8 cellular contexts compared by ENCODE assay signal in the genomic region with DNA sequence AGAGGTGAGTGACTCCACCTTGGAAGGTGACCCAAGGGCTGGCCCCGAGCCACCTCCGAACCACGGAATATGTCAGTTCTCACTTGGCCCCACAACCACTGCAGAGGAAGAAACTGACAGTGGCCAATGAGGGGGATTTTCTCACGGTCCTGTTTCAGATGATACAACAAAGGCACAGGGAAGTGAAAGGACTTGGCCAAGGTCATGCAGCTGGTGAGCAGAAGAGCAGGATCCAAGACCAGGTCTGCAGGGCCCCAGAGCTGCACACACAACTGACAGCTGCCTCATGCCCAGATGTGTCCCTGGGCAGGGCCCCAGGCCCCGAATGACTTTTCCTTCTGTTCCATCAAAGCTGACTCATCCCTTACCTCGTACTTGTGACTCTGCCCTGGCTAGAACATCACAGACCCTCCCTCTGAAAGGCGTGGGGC. TPM values are rescaled to one million over a fixed set of nuclear protein-coding genes. Genes with fewer than 3 reads are reported as not detected.
DNase-seq lines count a peak whose midpoint lies in the region; ATAC-seq and TF ChIP-seq lines count a peak whose summit lies in the region.

No MANE protein-coding gene starts in this region.

- H3K4me3 ChIP-seq in BLaER1 treated with 17β-estradiol and CSF1 and Interleukin-3, amounts not matched to agents 10 nM and 100 nM: no peak overlapping the region
- no peak overlapping the region for H3K4me3 ChIP-seq in fibroblast of mammary gland (ENCODE audit: control insufficient read depth, low read depth, low read length)

- peak overlapping the region in 7 of 11 experiments; percentile 1 to 82 (median 67); a peak in 6 of 22 replicates for H3K27ac ChIP-seq in BLaER1 treated with 17β-estradiol and CSF1 and Interleukin-3, amounts not matched to agents 10 nM and 100 nM

- H3K27me3 ChIP-seq in BLaER1 treated with 17β-estradiol and CSF1 and Interleukin-3, amounts not matched to agents 10 nM and 100 nM: no peaks in the 10 kb centered on the region

- peak; percentile 79 for DNase-seq in fibroblast of mammary gland (ENCODE audit: low read depth)
- DNase-seq in H4 (ENCODE audit: low spot score): no peak
- no peak for DNase-seq in NCI-H2029 (lab: John Stamatoyannopoulos, UW)
- no peak for DNase-seq in cerebellar cortex (ENCODE audit: low spot score)
- DNase-seq in DMS 273 treated with DMSO at 0.1 percent for 48 hours (lab: John Stamatoyannopoulos, UW): no peak

- no peak for TF ChIP-seq CTCF in fibroblast of mammary gland (conservative IDR thresholded peaks at IDR 0.05; ENCODE audit: control insufficient read depth, insufficient read depth, low read depth, low read length)

- ATAC-seq in GM19452 (IDR thresholded peaks at IDR 0.05; ENCODE audit: unreplicated experiment) (peak; percentile 71), HG03571 (IDR thresholded peaks at IDR 0.05; ENCODE audit: unreplicated experiment) (peak; percentile 58)

- peaks cover 0 to 67% (median 12%) of the 10 kb centered on the region in 11 experiments; a peak in 11 of 22 replicates for H4K20me1 ChIP-seq in BLaER1 treated with 17β-estradiol and CSF1 and Interleukin-3, amounts not matched to agents 10 nM and 100 nM

- H3K36me3 ChIP-seq in BLaER1 treated with 17β-estradiol and CSF1 and Interleukin-3, amounts not matched to agents 10 nM and 100 nM: peaks cover 37 to 82% (median 63%) of the 10 kb centered on the region in 11 experiments

- H3K9me3 ChIP-seq in BLaER1 treated with 17β-estradiol and CSF1 and Interleukin-3, amounts not matched to agents 10 nM and 100 nM (replicated peaks in 1 of 11): no peaks in the 10 kb centered on the region

- peak overlapping the region in 3 of 11 experiments; percentile 11 to 39 (median 14); a peak in 1 of 22 replicates for H3K9ac ChIP-seq in BLaER1 treated with 17β-estradiol and CSF1 and Interleukin-3, amounts not matched to agents 10 nM and 100 nM

- peaks cover 34 to 73% (median 57%) of the 10 kb centered on the region in 10 experiments for H3K4me1 ChIP-seq in BLaER1 treated with 17β-estradiol and CSF1 and Interleukin-3, amounts not matched to agents 10 nM and 100 nM

- peak overlapping the region in 7 of 11 experiments; percentile 15 to 88 (median 82); a peak in 13 of 22 replicates for H3K4me2 ChIP-seq in BLaER1 treated with 17β-estradiol and CSF1 and Interleukin-3, amounts not matched to agents 10 nM and 100 nM

RNA-seq across cellular contexts. Expression of a gene that starts 25.8 kb away (rescaled TPM):
- total RNA-seq in H4 (2014; rRNA removed; shearing (Covaris generic)): 2.5 and 4.2 TPM in 2 replicates

RNA-seq across cellular contexts. Expression of a gene that starts 36.5 kb away (rescaled TPM):
- total RNA-seq in H4 (2014; rRNA removed; shearing (Covaris generic)): 25.1 and 25.3 TPM in 2 replicates

RNA-seq across cellular contexts. Expression of a gene that starts 43.1 kb away (rescaled TPM):
- total RNA-seq in H4 (2014; rRNA removed; shearing (Covaris generic)): 0.06 TPM in 1 of 2 replicates, not detected in the other

RNA-seq across cellular contexts. Expression of a gene that starts 48.5 kb away (rescaled TPM):
- 3.1 and 7.1 TPM in 2 replicates for total RNA-seq in H4 (2014; rRNA removed; shearing (Covaris generic))
